26 cellular contexts compared by ENCODE assay signal in the genomic region with DNA sequence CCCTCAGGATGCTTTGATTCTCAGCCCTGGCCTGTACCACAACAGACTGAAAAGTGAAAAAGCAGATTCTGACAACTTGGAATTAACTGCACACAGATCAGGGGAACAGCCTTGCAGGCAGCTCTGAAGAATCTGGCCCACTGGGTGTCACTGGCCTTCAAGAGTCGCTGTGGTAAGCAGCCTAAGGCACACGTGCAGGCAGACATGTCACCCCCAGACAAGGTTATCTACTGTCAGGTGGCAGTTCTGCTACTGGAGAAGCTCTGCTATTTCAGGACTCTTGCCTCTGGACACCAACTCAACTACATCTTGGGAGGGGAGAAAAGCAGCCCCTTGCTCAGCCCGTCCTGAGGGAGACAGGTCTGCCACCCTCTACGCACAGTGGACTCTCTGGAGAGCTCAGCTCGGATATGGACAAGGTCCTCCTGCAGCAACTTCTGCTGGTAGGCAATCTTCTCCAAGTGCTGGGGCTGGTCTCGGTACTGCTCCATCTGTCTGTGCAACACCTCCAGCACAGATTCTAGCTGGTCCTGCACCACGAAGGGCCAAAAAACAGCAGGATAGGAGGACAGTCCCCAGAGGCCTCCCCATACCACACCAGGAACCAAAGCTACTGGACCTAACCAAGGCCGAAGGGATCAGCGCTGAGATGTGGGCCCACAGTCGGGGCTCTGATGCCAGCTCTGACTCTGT.
"Had no signal": no experiment of that assay in that cellular context is flagged by ENCODE, and none has a peak within 500 bp of the region (broad histone marks: within the 10 kb centered on the region; RNA-seq: fewer than 3 reads in every experiment).

No MANE protein-coding gene starts in this region.

- H3K4me3 ChIP-seq: pancreas, testis, uterus had no signal

- H3K9me3 Mint-ChIP-seq: activated CD4-positive, alpha-beta T cell treated with anti-CD3 and anti-CD28 coated beads, Interleukin-2, amount 10 ng/mL, durations not matched to agents 24 days and 14 days; activated CD8-positive, alpha-beta T cell treated with anti-CD3 and anti-CD28 coated beads for 36 hours; activated T-helper 1 cell treated with anti-CD3 and anti-CD28 coated beads, Interleukin-12 subunit alpha, Interleukin-12 subunit beta, Interleukin-2, Interleukin-4 antibody, amounts not matched to agents 30 ng/mL and 10 ng/mL and 1 ng/mL, durations not matched to agents 14 hours and 24 hours and 36 hours; nephron; stimulated activated naive B cell treated with anti-CD40 and anti-IgM and Interleukin-4, amounts not matched to agents 10 μg/mL and 1 μg/mL and 100 μg/mL, for 72 hours; T-helper 2 cell treated with Interferon-gamma antibody and Interleukin-4, amounts not matched to agents 5 μg/mL and 100 μg/mL, for 36 hours had no signal

- H3K27me3 ChIP-seq: pancreas, testis, uterus had no signal

- H3K4me3 Mint-ChIP-seq: activated CD4-positive, alpha-beta T cell treated with anti-CD3 and anti-CD28 coated beads, Interleukin-2, amount 10 ng/mL, durations not matched to agents 24 days and 14 days; activated CD8-positive, alpha-beta memory T cell treated with anti-CD3 and anti-CD28 coated beads, Interleukin-2, amount 10 ng/mL, durations not matched to agents 7 days and 5 days; activated CD8-positive, alpha-beta T cell treated with anti-CD3 and anti-CD28 coated beads for 36 hours; activated naive CD8-positive, alpha-beta T cell; activated T-helper 1 cell treated with anti-CD3 and anti-CD28 coated beads, Interleukin-12 subunit alpha, Interleukin-12 subunit beta, Interleukin-2, Interleukin-4 antibody, amounts not matched to agents 30 ng/mL and 10 ng/mL and 1 ng/mL, durations not matched to agents 14 hours and 24 hours and 36 hours; nephron; stimulated activated naive B cell treated with anti-CD40 and anti-IgM and Interleukin-4, amounts not matched to agents 10 μg/mL and 1 μg/mL and 100 μg/mL, for 72 hours; T-helper 2 cell treated with Interferon-gamma antibody and Interleukin-4, amounts not matched to agents 5 μg/mL and 100 μg/mL, for 36 hours had no signal

- H3K27me3 Mint-ChIP-seq: activated CD4-positive, alpha-beta T cell treated with anti-CD3 and anti-CD28 coated beads, Interleukin-2, amount 10 ng/mL, durations not matched to agents 24 days and 14 days; activated CD8-positive, alpha-beta T cell treated with anti-CD3 and anti-CD28 coated beads for 36 hours; activated naive CD8-positive, alpha-beta T cell; stimulated activated naive B cell treated with anti-CD40 and anti-IgM and Interleukin-4, amounts not matched to agents 10 μg/mL and 1 μg/mL and 100 μg/mL, for 72 hours had no signal

- DNase-seq: activated CD4-positive, alpha-beta T cell treated with anti-CD3 and anti-CD28 coated beads, Interleukin-2, amount 10 ng/mL, durations not matched to agents 24 days and 14 days; activated CD8-positive, alpha-beta memory T cell treated with anti-CD3 and anti-CD28 coated beads, Interleukin-2, amount 10 ng/mL, durations not matched to agents 7 days and 5 days; activated CD8-positive, alpha-beta T cell treated with anti-CD3 and anti-CD28 coated beads for 36 hours; activated gamma-delta T cell treated with Interleukin-2 at 50 U/mL for 16 hours; activated T-cell treated with anti-CD3 and anti-CD28 coated beads for 4 hours; amniotic stem cell; cortex of kidney; erythroblast; foreskin fibroblast; kidney; mammary epithelial cell; small intestine; stimulated activated CD4-positive, alpha-beta T cell treated with anti-CD3 and anti-CD28 coated beads, Interleukin-15, amount 100 ng/mL, for 24 hours; stimulated activated naive B cell treated with anti-CD40 and anti-IgM and Interleukin-4, amounts not matched to agents 10 μg/mL and 1 μg/mL and 100 μg/mL, for 72 hours; testis; trophoblast cell; uterus had no signal

- H3K9me3 ChIP-seq: pancreas, testis, uterus had no signal

- H3K36me3 Mint-ChIP-seq: activated CD8-positive, alpha-beta memory T cell treated with anti-CD3 and anti-CD28 coated beads, Interleukin-2, amount 10 ng/mL, durations not matched to agents 7 days and 5 days; activated naive CD8-positive, alpha-beta T cell had no signal

- H3K4me1 ChIP-seq: uterus had no signal

- H3K27ac ChIP-seq: pancreas, testis, uterus, VCaP had no signal

- ATAC-seq: activated CD4-positive, CD25-positive, alpha-beta regulatory T cell treated with anti-CD3 and anti-CD28 coated beads, Interleukin-2, amount 50 U/mL, for 24 hours; activated CD8-positive, alpha-beta memory T cell treated with anti-CD3 and anti-CD28 coated beads, Interleukin-2, amount 10 ng/mL, durations not matched to agents 7 days and 5 days; activated CD8-positive, alpha-beta T cell treated with anti-CD3 and anti-CD28 coated beads for 36 hours; left lobe of liver; pancreas; sciatic nerve; stimulated activated naive B cell treated with anti-CD40 and anti-IgM and Interleukin-4, amounts not matched to agents 10 μg/mL and 1 μg/mL and 100 μg/mL, for 72 hours had no signal

- H3K27ac Mint-ChIP-seq: activated CD4-positive, alpha-beta T cell treated with anti-CD3 and anti-CD28 coated beads, Interleukin-2, amount 10 ng/mL, durations not matched to agents 24 days and 14 days; activated CD8-positive, alpha-beta memory T cell treated with anti-CD3 and anti-CD28 coated beads, Interleukin-2, amount 10 ng/mL, durations not matched to agents 7 days and 5 days; activated CD8-positive, alpha-beta T cell treated with anti-CD3 and anti-CD28 coated beads for 36 hours; activated naive CD8-positive, alpha-beta T cell; activated T-helper 1 cell treated with anti-CD3 and anti-CD28 coated beads, Interleukin-12 subunit alpha, Interleukin-12 subunit beta, Interleukin-2, Interleukin-4 antibody, amounts not matched to agents 30 ng/mL and 10 ng/mL and 1 ng/mL, durations not matched to agents 14 hours and 24 hours and 36 hours; nephron; stimulated activated naive B cell treated with anti-CD40 and anti-IgM and Interleukin-4, amounts not matched to agents 10 μg/mL and 1 μg/mL and 100 μg/mL, for 72 hours; T-helper 2 cell treated with Interferon-gamma antibody and Interleukin-4, amounts not matched to agents 5 μg/mL and 100 μg/mL, for 36 hours had no signal

- H3K36me3 ChIP-seq: uterus had no signal
